Comparison of ENCODE assay signal across 1 cellular context in genomic region chr9:111633389-111633736, GRCh38.
TF ChIP-seq lines count a peak whose summit lies in the region.

No MANE protein-coding gene starts in this region.

TF ChIP-seq in neural cell, 6 proteins besides CTCF, POLR2A, EP300 and RAD21 (continued from another document):
- TF ChIP-seq REST (IDR thresholded peaks at IDR 0.05; ENCODE audit: borderline replicate concordance) = no peak
- no peak for TF ChIP-seq MXI1 (conservative IDR thresholded peaks at IDR 0.05; ENCODE audit: poor library complexity, severe bottlenecking)
